Comparison of ENCODE assay signal across 1 cellular context in genomic region chr11:61980783-61981541, GRCh38.
TF ChIP-seq lines count a peak whose summit lies in the region.

No MANE protein-coding gene starts in this region.

TF ChIP-seq in H1, 55 proteins besides CTCF, POLR2A, EP300 and RAD21:
- TF ChIP-seq CBX8 (IDR thresholded peaks at IDR 0.05; ENCODE audit: borderline replicate concordance, low read depth, low read length): no peak
- no peak for TF ChIP-seq SIRT6 (IDR thresholded peaks at IDR 0.05; ENCODE audit: low read length)
- no peak for TF ChIP-seq TAF1 (IDR thresholded peaks at IDR 0.05; ENCODE audit: low read depth, low read length)
- TF ChIP-seq, protein P1, sequence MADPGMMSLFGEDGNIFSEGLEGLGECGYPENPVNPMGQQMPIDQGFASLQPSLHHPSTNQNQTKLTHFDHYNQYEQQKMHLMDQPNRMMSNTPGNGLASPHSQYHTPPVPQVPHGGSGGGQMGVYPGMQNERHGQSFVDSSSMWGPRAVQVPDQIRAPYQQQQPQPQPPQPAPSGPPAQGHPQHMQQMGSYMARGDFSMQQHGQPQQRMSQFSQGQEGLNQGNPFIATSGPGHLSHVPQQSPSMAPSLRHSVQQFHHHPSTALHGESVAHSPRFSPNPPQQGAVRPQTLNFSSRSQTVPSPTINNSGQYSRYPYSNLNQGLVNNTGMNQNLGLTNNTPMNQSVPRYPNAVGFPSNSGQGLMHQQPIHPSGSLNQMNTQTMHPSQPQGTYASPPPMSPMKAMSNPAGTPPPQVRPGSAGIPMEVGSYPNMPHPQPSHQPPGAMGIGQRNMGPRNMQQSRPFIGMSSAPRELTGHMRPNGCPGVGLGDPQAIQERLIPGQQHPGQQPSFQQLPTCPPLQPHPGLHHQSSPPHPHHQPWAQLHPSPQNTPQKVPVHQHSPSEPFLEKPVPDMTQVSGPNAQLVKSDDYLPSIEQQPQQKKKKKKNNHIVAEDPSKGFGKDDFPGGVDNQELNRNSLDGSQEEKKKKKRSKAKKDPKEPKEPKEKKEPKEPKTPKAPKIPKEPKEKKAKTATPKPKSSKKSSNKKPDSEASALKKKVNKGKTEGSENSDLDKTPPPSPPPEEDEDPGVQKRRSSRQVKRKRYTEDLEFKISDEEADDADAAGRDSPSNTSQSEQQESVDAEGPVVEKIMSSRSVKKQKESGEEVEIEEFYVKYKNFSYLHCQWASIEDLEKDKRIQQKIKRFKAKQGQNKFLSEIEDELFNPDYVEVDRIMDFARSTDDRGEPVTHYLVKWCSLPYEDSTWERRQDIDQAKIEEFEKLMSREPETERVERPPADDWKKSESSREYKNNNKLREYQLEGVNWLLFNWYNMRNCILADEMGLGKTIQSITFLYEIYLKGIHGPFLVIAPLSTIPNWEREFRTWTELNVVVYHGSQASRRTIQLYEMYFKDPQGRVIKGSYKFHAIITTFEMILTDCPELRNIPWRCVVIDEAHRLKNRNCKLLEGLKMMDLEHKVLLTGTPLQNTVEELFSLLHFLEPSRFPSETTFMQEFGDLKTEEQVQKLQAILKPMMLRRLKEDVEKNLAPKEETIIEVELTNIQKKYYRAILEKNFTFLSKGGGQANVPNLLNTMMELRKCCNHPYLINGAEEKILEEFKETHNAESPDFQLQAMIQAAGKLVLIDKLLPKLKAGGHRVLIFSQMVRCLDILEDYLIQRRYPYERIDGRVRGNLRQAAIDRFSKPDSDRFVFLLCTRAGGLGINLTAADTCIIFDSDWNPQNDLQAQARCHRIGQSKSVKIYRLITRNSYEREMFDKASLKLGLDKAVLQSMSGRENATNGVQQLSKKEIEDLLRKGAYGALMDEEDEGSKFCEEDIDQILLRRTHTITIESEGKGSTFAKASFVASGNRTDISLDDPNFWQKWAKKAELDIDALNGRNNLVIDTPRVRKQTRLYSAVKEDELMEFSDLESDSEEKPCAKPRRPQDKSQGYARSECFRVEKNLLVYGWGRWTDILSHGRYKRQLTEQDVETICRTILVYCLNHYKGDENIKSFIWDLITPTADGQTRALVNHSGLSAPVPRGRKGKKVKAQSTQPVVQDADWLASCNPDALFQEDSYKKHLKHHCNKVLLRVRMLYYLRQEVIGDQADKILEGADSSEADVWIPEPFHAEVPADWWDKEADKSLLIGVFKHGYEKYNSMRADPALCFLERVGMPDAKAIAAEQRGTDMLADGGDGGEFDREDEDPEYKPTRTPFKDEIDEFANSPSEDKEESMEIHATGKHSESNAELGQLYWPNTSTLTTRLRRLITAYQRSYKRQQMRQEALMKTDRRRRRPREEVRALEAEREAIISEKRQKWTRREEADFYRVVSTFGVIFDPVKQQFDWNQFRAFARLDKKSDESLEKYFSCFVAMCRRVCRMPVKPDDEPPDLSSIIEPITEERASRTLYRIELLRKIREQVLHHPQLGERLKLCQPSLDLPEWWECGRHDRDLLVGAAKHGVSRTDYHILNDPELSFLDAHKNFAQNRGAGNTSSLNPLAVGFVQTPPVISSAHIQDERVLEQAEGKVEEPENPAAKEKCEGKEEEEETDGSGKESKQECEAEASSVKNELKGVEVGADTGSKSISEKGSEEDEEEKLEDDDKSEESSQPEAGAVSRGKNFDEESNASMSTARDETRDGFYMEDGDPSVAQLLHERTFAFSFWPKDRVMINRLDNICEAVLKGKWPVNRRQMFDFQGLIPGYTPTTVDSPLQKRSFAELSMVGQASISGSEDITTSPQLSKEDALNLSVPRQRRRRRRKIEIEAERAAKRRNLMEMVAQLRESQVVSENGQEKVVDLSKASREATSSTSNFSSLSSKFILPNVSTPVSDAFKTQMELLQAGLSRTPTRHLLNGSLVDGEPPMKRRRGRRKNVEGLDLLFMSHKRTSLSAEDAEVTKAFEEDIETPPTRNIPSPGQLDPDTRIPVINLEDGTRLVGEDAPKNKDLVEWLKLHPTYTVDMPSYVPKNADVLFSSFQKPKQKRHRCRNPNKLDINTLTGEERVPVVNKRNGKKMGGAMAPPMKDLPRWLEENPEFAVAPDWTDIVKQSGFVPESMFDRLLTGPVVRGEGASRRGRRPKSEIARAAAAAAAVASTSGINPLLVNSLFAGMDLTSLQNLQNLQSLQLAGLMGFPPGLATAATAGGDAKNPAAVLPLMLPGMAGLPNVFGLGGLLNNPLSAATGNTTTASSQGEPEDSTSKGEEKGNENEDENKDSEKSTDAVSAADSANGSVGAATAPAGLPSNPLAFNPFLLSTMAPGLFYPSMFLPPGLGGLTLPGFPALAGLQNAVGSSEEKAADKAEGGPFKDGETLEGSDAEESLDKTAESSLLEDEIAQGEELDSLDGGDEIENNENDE (IDR thresholded peaks at IDR 0.05; ENCODE audit: insufficient replicate concordance, low read length): no peak
- TF ChIP-seq POU5F1 (IDR thresholded peaks at IDR 0.05; ENCODE audit: low read depth, low read length): no peak
TF ChIP-seq in H1: peak in this region for 0.
